Comparison of ENCODE assay signal across 9 cellular contexts in the genomic region with DNA sequence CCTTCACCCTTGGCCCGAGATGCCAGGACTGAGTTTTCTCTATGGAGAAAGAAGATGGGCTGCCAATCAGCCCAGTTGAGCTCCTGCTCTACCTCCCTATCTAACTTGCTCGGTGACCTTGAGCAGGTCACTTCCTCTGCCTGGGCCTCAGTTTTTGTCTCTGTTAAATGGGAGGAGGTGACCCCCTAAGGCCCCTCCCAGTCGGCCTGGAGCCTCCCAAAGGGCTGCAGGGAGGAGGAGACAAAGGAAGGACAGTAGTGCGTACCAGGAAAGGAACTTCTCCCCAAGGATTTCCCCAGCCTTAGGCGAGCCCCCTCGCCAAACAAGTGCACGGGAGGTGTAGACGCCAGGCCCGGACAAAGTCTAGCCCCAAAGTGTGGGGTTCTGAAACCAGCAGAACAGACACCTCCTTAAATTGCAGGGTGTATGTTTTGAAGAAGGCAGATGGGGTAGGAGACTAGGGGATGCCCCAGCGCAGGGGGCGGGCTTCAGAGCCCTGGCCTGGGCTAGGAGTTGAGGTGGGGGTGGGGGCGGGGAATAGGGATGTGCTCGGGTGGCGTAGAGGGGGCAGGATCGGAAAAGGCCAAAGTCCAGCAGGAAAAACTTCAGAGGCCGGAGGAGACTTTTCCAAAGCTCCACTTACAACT. TPM values are rescaled to one million over a fixed set of nuclear protein-coding genes. Genes with fewer than 3 reads are reported as not detected.
DNase-seq lines count a peak whose midpoint lies in the region; ATAC-seq and TF ChIP-seq lines count a peak whose summit lies in the region.
"Had no signal": no experiment of that assay in that cellular context is flagged by ENCODE, and none has a peak within 500 bp of the region (broad histone marks: within the 10 kb centered on the region; RNA-seq: fewer than 3 reads in every experiment).

No MANE protein-coding gene starts in this region.

- TF ChIP-seq CTCF in HFFc6 (IDR thresholded peaks at IDR 0.05) = no peak

- peak overlapping the region; percentile 56 for H3K4me3 Mint-ChIP-seq in HFFc6
- H3K4me3 Mint-ChIP-seq in activated naive CD8-positive, alpha-beta T cell treated with anti-CD3 and anti-CD28 coated beads for 36 hours = peak overlapping the region; percentile 71

- H3K27ac ChIP-seq in layer of hippocampus (ENCODE audit: low read depth, low read length) (peak overlapping the region; percentile 100), stomach smooth muscle (ENCODE audit: low read length) (peak overlapping the region; percentile 92)

- DNase-seq in HFFc6 = no peak
- no peak for DNase-seq in activated naive CD8-positive, alpha-beta T cell treated with anti-CD3 and anti-CD28 coated beads for 36 hours
- no peak for DNase-seq in central memory CD4-positive, alpha-beta T cell
- DNase-seq in NCI-H345 treated with DMSO at 0.1 percent for 48 hours (lab: John Stamatoyannopoulos, UW; ENCODE audit: unreplicated experiment) = no peak

- H3K27me3 Mint-ChIP-seq in HFFc6 (ENCODE audit: insufficient read depth) = peaks cover 12% of the 10 kb centered on the region; the same call in 1 of the 2 replicates
- peaks cover 17% of the 10 kb centered on the region for H3K27me3 Mint-ChIP-seq in activated naive CD8-positive, alpha-beta T cell treated with anti-CD3 and anti-CD28 coated beads for 36 hours

- H3K36me3 ChIP-seq in stomach smooth muscle (ENCODE audit: control insufficient read depth in 2 of 2, insufficient read depth in 2 of 2, low read length in 2 of 2) = peaks cover 6 to 7% of the 10 kb centered on the region in 2 donors

- peak overlapping the region; percentile 85 to 92 for H3K4me3 ChIP-seq in stomach smooth muscle (ENCODE audit: low read length in 2 of 2)

- no peaks in the 10 kb centered on the region for H3K9me3 Mint-ChIP-seq in HFFc6
- no peaks in the 10 kb centered on the region for H3K9me3 Mint-ChIP-seq in activated naive CD8-positive, alpha-beta T cell treated with anti-CD3 and anti-CD28 coated beads for 36 hours

- H3K36me3 Mint-ChIP-seq in HFFc6 (ENCODE audit: low read depth) = no peaks in the 10 kb centered on the region
- H3K36me3 Mint-ChIP-seq in activated naive CD8-positive, alpha-beta T cell treated with anti-CD3 and anti-CD28 coated beads for 36 hours = peaks cover 1% of the 10 kb centered on the region

- peaks cover 64% of the 10 kb centered on the region for H3K4me1 ChIP-seq in stomach smooth muscle (ENCODE audit: control insufficient read depth, insufficient read depth, low read length)

- H3K9me3 ChIP-seq in stomach smooth muscle (ENCODE audit: control insufficient read depth in 2 of 2, low read length in 2 of 2) = no peaks in the 10 kb centered on the region

- ATAC-seq in GM19467 (IDR thresholded peaks at IDR 0.05; ENCODE audit: unreplicated experiment) (no peak), HG03108 (IDR thresholded peaks at IDR 0.05; ENCODE audit: unreplicated experiment) (no peak)

- H3K9ac ChIP-seq in stomach smooth muscle (ENCODE audit: low read length in 2 of 2) = peak overlapping the region; percentile 64 to 90

- H3K4me1 Mint-ChIP-seq in HFFc6 (ENCODE audit: low read depth) = peaks cover 7% of the 10 kb centered on the region; the same call in 1 of the 2 replicates
- peaks cover 33% of the 10 kb centered on the region for H3K4me1 Mint-ChIP-seq in activated naive CD8-positive, alpha-beta T cell treated with anti-CD3 and anti-CD28 coated beads for 36 hours

- no peak overlapping the region; the same call in 1 of the 2 replicates for H3K27ac Mint-ChIP-seq in HFFc6
- H3K27ac Mint-ChIP-seq in activated naive CD8-positive, alpha-beta T cell treated with anti-CD3 and anti-CD28 coated beads for 36 hours = peak overlapping the region; percentile 61

- H3K27me3 ChIP-seq in layer of hippocampus (ENCODE audit: control insufficient read depth, insufficient read depth, low read length) (no peaks in the 10 kb centered on the region), stomach smooth muscle (ENCODE audit: control insufficient read depth in 1 of 2, insufficient read depth in 2 of 2, low read length in 2 of 2) (no peaks in the 10 kb centered on the region)

RNA-seq across cellular contexts. Expression of a gene that starts 1.0 kb away (rescaled TPM):
- 1 to 10 TPM; 6.2 to 7.2 (median 6.8) TPM for total RNA-seq in HFFc6 (2021; fragmentation: NEBNext Ultra II Directional; extraction: Animal tissue kit (Norgen Biotek cat#: 25700))
- 10 to 100 TPM; 11.6 to 12.5 TPM for total RNA-seq in activated naive CD8-positive, alpha-beta T cell treated with anti-CD3 and anti-CD28 coated beads for 36 hours

RNA-seq across cellular contexts. Expression of a gene that starts 54.4 kb away (rescaled TPM):
- under 1 TPM in 2 of 6 experiments, not detected in 4; 0.33 to 0.37 TPM for total RNA-seq in HFFc6 (2021; fragmentation: NEBNext Ultra II Directional; extraction: Animal tissue kit (Norgen Biotek cat#: 25700))
- total RNA-seq in activated naive CD8-positive, alpha-beta T cell treated with anti-CD3 and anti-CD28 coated beads for 36 hours = 1 to 10 TPM; 4.3 to 5.3 TPM
- total RNA-seq: RPMI7951 had no signal
